8 cellular contexts compared by ENCODE assay signal in the genomic region with DNA sequence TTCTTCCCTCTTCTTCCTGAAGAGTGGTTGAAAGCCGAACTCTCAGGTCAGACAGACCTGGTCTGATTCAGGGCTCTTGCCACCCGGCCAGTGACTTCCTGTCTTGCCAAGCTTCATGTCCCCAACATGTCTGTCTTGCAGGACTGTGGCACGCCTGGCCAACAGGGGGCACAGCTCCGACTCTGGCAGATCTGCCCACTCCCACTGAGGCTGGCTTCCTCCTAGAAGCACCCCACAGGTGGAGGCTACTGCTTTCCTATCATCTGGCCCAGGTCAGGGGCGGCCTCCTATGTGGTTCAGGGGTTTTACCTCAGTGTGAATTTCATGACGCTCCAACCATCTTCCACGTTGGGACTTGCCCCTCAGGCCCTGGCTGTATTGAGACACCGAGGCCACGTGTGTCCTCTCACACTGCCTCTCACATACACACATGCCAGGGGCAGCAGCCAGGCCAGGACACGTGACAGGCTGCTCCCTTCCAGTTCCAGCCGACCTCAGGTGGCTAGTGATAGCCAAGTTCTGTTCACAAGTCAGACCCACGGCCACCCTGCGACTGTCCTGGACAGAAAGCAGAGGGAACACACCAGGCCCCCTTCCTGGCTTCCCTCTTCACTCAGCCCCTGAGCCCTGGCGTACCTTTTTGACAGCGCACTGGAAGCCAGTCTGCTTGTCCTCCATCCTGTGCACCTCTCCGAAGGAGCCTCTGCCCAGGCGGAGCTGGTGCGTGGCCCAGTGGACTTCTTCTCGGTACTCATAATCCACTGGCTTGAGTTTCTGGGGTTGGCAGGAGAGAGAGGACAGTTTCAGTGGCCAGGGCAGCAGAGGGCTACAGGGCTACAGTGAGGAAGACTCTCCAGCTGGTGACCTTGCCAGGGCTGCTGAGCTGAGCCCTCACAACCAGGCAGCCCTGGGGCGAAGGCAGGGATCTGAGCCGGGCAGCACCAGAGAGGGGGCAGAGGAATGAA. TPM values are rescaled to one million over a fixed set of nuclear protein-coding genes. Genes with fewer than 3 reads are reported as not detected.
A peak's percentile ranks its signal among the peaks of the same experiment; 100 is the strongest.
DNase-seq lines count a peak whose midpoint lies in the region; ATAC-seq and TF ChIP-seq lines count a peak whose summit lies in the region.

No MANE protein-coding gene starts in this region.

- H4K20me1 ChIP-seq in PC-3 (ENCODE audit: low read length), result no peaks in the 10 kb centered on the region

- H3K4me1 ChIP-seq in CD8-positive, alpha-beta memory T cell (ENCODE audit: insufficient read depth, low read length), result no peaks in the 10 kb centered on the region
- no peaks in the 10 kb centered on the region for H3K4me1 ChIP-seq in PC-3 (ENCODE audit: insufficient read depth, low read length)
- peaks cover 5 to 12% of the 10 kb centered on the region in 2 donors for H3K4me1 ChIP-seq in breast epithelium

- no peaks in the 10 kb centered on the region for H3K9me2 ChIP-seq in PC-3 (replicated peaks; ENCODE audit: low read length)

- ATAC-seq in PC-3, result peak; percentile 54
- peak; percentile 46 to 47 for ATAC-seq in natural killer cell treated with Interleukin-12 subunit alpha and Interleukin-12 subunit beta and Interleukin-15 and Interleukin-18, amount 100 ng/mL, for 72 hours

- H3K4me1 Mint-ChIP-seq in CD8-positive, alpha-beta memory T cell, result peaks cover 4 to 10% (median 6%) of the 10 kb centered on the region in 3 donors
- H3K4me1 Mint-ChIP-seq in natural killer cell treated with Interleukin-12 subunit alpha and Interleukin-12 subunit beta and Interleukin-15 and Interleukin-18, amount 100 ng/mL, for 72 hours (ENCODE audit: low read depth in 2 of 2), result peaks cover 22 to 23% of the 10 kb centered on the region in 2 donors

- no peak overlapping the region for H3K4me3 Mint-ChIP-seq in CD8-positive, alpha-beta memory T cell
- H3K4me3 Mint-ChIP-seq in natural killer cell treated with Interleukin-12 subunit alpha and Interleukin-12 subunit beta and Interleukin-15 and Interleukin-18, amount 100 ng/mL, for 72 hours, result no peak overlapping the region

- H3K27ac Mint-ChIP-seq in CD8-positive, alpha-beta memory T cell, result peak overlapping the region in 6 of 8 donors; percentile 51 to 82 (median 62)
- peak overlapping the region; percentile 70 to 84 for H3K27ac Mint-ChIP-seq in natural killer cell treated with Interleukin-12 subunit alpha and Interleukin-12 subunit beta and Interleukin-15 and Interleukin-18, amount 100 ng/mL, for 72 hours

- peaks cover 3 to 77% (median 10%) of the 10 kb centered on the region in 3 donors for H3K36me3 Mint-ChIP-seq in CD8-positive, alpha-beta memory T cell
- peaks cover 14% of the 10 kb centered on the region for H3K36me3 Mint-ChIP-seq in natural killer cell treated with Interleukin-12 subunit alpha and Interleukin-12 subunit beta and Interleukin-15 and Interleukin-18, amount 100 ng/mL, for 72 hours

- no peak overlapping the region for H3K4me3 ChIP-seq in CD8-positive, alpha-beta memory T cell (ENCODE audit: low read length)
- H3K4me3 ChIP-seq in PC-3 (ENCODE audit: low read length), result no peak overlapping the region
- H3K4me3 ChIP-seq in breast epithelium, result no peak overlapping the region
- H3K4me3 ChIP-seq in MG63, result no peak overlapping the region

- peak; percentile 69 for TF ChIP-seq CTCF in PC-3 (conservative IDR thresholded peaks at IDR 0.05; ENCODE audit: low read depth, low read length)
- TF ChIP-seq CTCF in breast epithelium (IDR thresholded peaks at IDR 0.05), result no peak

- H3K9me3 Mint-ChIP-seq in CD8-positive, alpha-beta memory T cell, result no peaks in the 10 kb centered on the region
- H3K9me3 Mint-ChIP-seq in natural killer cell treated with Interleukin-12 subunit alpha and Interleukin-12 subunit beta and Interleukin-15 and Interleukin-18, amount 100 ng/mL, for 72 hours, result no peaks in the 10 kb centered on the region

- H2AFZ ChIP-seq in PC-3 (ENCODE audit: low read length), result no peak overlapping the region

- CTCF ChIA-PET in CD8-positive, alpha-beta memory T cell (lab: Charles Lee), result interaction anchor here (0.7 to 3.2 kb wide), 7 partner anchors 10 to 101 kb away, joined by 3 to 18 read pairs (median 4); a partner anchor contains a TSS
- CTCF ChIA-PET in PC-3 (lab: Charles Lee), result interaction anchor here (0.8 to 1.0 kb wide), 2 partner anchors 33 to 98 kb away, joined by 4 read pairs; a partner anchor contains a TSS

- H3K9ac ChIP-seq in PC-3 (ENCODE audit: low read length), result no peak overlapping the region

- no TSS peak for BruUV-seq in PC-3 (replicated peaks; lab: Mats Ljungman, UMichigan)

- no peaks in the 10 kb centered on the region for H3F3A ChIP-seq in PC-3 (ENCODE audit: low read length, unreplicated experiment)

- POLR2A ChIA-PET in CD8-positive, alpha-beta memory T cell (lab: Charles Lee), result no interaction called here
- POLR2A ChIA-PET in PC-3 (lab: Charles Lee; ENCODE audit: unreplicated experiment), result no interaction called here

- no peaks in the 10 kb centered on the region for H3K79me2 ChIP-seq in PC-3 (ENCODE audit: low read length)

- no peak for DNase-seq in CD8-positive, alpha-beta memory T cell
- DNase-seq in PC-3, result peak; percentile 32
- peak in 1 of 2 donors; percentile 91 for DNase-seq in breast epithelium (ENCODE audit: low spot score in 2 of 2)
- DNase-seq in natural killer cell treated with Interleukin-12 subunit alpha and Interleukin-12 subunit beta and Interleukin-15 and Interleukin-18, amount 100 ng/mL, for 72 hours (ENCODE audit: low spot score), result no peak
- DNase-seq in MG63, result no peak
- DNase-seq in GOT3 (lab: John Stamatoyannopoulos, UW), result no peak
- DNase-seq in midbrain (lab: John Stamatoyannopoulos, UW), result no peak
- DNase-seq in NCI-H1694 (lab: John Stamatoyannopoulos, UW), result no peak

- H3K27me3 ChIP-seq in CD8-positive, alpha-beta memory T cell (ENCODE audit: insufficient read depth, low read length, poor library complexity, severe bottlenecking), result no peaks in the 10 kb centered on the region
- no peaks in the 10 kb centered on the region for H3K27me3 ChIP-seq in PC-3 (ENCODE audit: low read length)
- H3K27me3 ChIP-seq in breast epithelium, result no peaks in the 10 kb centered on the region
- no peaks in the 10 kb centered on the region for H3K27me3 ChIP-seq in MG63

- TF ChIP-seq POLR2A in breast epithelium (IDR thresholded peaks at IDR 0.05), result no peak

- no peaks in the 10 kb centered on the region for H3K9me3 ChIP-seq in CD8-positive, alpha-beta memory T cell (ENCODE audit: low read length)
- H3K9me3 ChIP-seq in PC-3 (ENCODE audit: low read length) (no peaks in the 10 kb centered on the region), breast epithelium (no peaks in the 10 kb centered on the region), MG63 (no peaks in the 10 kb centered on the region)

- peaks cover 40% of the 10 kb centered on the region for H3K36me3 ChIP-seq in CD8-positive, alpha-beta memory T cell (ENCODE audit: insufficient read depth, low read length)
- H3K36me3 ChIP-seq in PC-3 (ENCODE audit: low read depth, low read length) (peaks cover 65% of the 10 kb centered on the region), breast epithelium (no peaks in the 10 kb centered on the region), MG63 (peaks cover 95% of the 10 kb centered on the region)

- H3K27me3 Mint-ChIP-seq in CD8-positive, alpha-beta memory T cell, result no peaks in the 10 kb centered on the region
- H3K27me3 Mint-ChIP-seq in natural killer cell treated with Interleukin-12 subunit alpha and Interleukin-12 subunit beta and Interleukin-15 and Interleukin-18, amount 100 ng/mL, for 72 hours, result no peaks in the 10 kb centered on the region

- no peak overlapping the region for H3K4me2 ChIP-seq in PC-3 (ENCODE audit: low read length)

- intact Hi-C loops in PC-3 (cut with micrococcal nuclease) (no loop called here), breast epithelium (cut with DNase I; ENCODE audit: low total_unique reads) (no loop called here)

- no peak overlapping the region for H3K27ac ChIP-seq in CD8-positive, alpha-beta memory T cell (ENCODE audit: low read depth, low read length)
- no peak overlapping the region for H3K27ac ChIP-seq in PC-3 (ENCODE audit: low read length)
- peak overlapping the region; percentile 71 to 77 for H3K27ac ChIP-seq in breast epithelium

RNA-seq across cellular contexts. Expression of a gene that starts 22.6 kb away (rescaled TPM):
- total RNA-seq in CD8-positive, alpha-beta memory T cell, result under 1 TPM in 1 of 2 experiments, not detected in 1; 0.15 TPM
- 0.33 TPM for polyA plus RNA-seq in CD8-positive, alpha-beta memory T cell
- total RNA-seq in PC-3 (2014; rRNA removed), result not detected in 2 replicates
- total RNA-seq in breast epithelium, result under 1 TPM in 1 of 3 donors, not detected in 2; 0.44 TPM
- total RNA-seq in natural killer cell treated with Interleukin-12 subunit alpha and Interleukin-12 subunit beta and Interleukin-15 and Interleukin-18, amount 100 ng/mL, for 72 hours, result under 1 TPM; 0.62 to 0.81 TPM
- total RNA-seq in MG63 (2014; rRNA removed; shearing (Covaris generic); ENCODE audit: low replicate concordance), result not detected in 2 replicates

RNA-seq across cellular contexts. Expression of a gene that starts 32.4 kb away (rescaled TPM):
- total RNA-seq in CD8-positive, alpha-beta memory T cell, result 10 to 100 TPM; 60.2 to 62.4 TPM
- 9.0 TPM for polyA plus RNA-seq in CD8-positive, alpha-beta memory T cell
- total RNA-seq in PC-3 (2014; rRNA removed), result 15.9 and 16.8 TPM in 2 replicates
- total RNA-seq in breast epithelium, result 10 to 100 TPM in 1 of 3 donors, 1 to 10 TPM in 2; 4.3 to 12.3 (median 6.9) TPM
- total RNA-seq in natural killer cell treated with Interleukin-12 subunit alpha and Interleukin-12 subunit beta and Interleukin-15 and Interleukin-18, amount 100 ng/mL, for 72 hours, result 10 to 100 TPM; 65.9 to 75.4 TPM
- total RNA-seq in MG63 (2014; rRNA removed; shearing (Covaris generic); ENCODE audit: low replicate concordance), result 13.4 and 18.7 TPM in 2 replicates

Comparison
In these comparisons a context has a peak if more than half of its experiments do, and no peak if none do; other contexts are left out.
1. H3K27ac ChIP-seq: peak in breast epithelium (2 of 2); none in CD8-positive, alpha-beta memory T cell (single experiment) and PC-3 (single experiment).